ENCODE assay signal across 12 cellular contexts in genomic region chr14:58864751-58865519, GRCh38.
DNase-seq lines count a peak whose midpoint lies in the region; ATAC-seq and TF ChIP-seq lines count a peak whose summit lies in the region.
"Had no signal": no experiment of that assay in that cellular context is flagged by ENCODE, and none has a peak within 500 bp of the region (broad histone marks: within the 10 kb centered on the region; RNA-seq: fewer than 3 reads in every experiment).

No MANE protein-coding gene starts in this region.

- intact Hi-C loops in right cardiac atrium (cut with DNase I) (no loop called here), esophagus squamous epithelium (cut with DNase I) (no loop called here)

- H3K27ac Mint-ChIP-seq in HFFc6 = peak overlapping the region; percentile 83
- H3K27ac Mint-ChIP-seq in activated T-cell treated with anti-CD3 and anti-CD28 coated beads, Interleukin-2, amount 50 U/mL, for 24 hours = no peak overlapping the region
- H3K27ac Mint-ChIP-seq: stimulated activated memory B cell treated with anti-CD40 and anti-IgM and Interleukin-4, amounts not matched to agents 10 μg/mL and 1 μg/mL and 100 μg/mL, for 72 hours had no signal

- H3K27ac ChIP-seq in right cardiac atrium (ENCODE audit: low read length) (peak overlapping the region; percentile 39), esophagus squamous epithelium (peak overlapping the region in 1 of 4 donors; percentile 25)

- H3K36me3 Mint-ChIP-seq in HFFc6 (ENCODE audit: low read depth) = no peaks in the 10 kb centered on the region
- no peaks in the 10 kb centered on the region for H3K36me3 Mint-ChIP-seq in activated T-cell treated with anti-CD3 and anti-CD28 coated beads, Interleukin-2, amount 50 U/mL, for 24 hours (ENCODE audit: low read depth)
- H3K36me3 Mint-ChIP-seq: stimulated activated memory B cell treated with anti-CD40 and anti-IgM and Interleukin-4, amounts not matched to agents 10 μg/mL and 1 μg/mL and 100 μg/mL, for 72 hours had no signal

- H3K4me3 ChIP-seq in astrocyte of the spinal cord (ENCODE audit: low read depth, low read length) = no peak overlapping the region
- H3K4me3 ChIP-seq in right cardiac atrium (ENCODE audit: low read length) = no peak overlapping the region
- no peak overlapping the region for H3K4me3 ChIP-seq in esophagus squamous epithelium
- H3K4me3 ChIP-seq: HAP-1 had no signal

- H3K36me3 ChIP-seq in esophagus squamous epithelium = no peaks in the 10 kb centered on the region
- H3K36me3 ChIP-seq: HAP-1 had no signal

- H3K9me3 Mint-ChIP-seq in HFFc6 = no peaks in the 10 kb centered on the region
- H3K9me3 Mint-ChIP-seq in activated T-cell treated with anti-CD3 and anti-CD28 coated beads, Interleukin-2, amount 50 U/mL, for 24 hours = no peaks in the 10 kb centered on the region

- H3K9me3 ChIP-seq in right cardiac atrium (ENCODE audit: control insufficient read depth, low read length) (no peaks in the 10 kb centered on the region), esophagus squamous epithelium (no peaks in the 10 kb centered on the region)
- H3K9me3 ChIP-seq: HAP-1 had no signal

- H3K27me3 Mint-ChIP-seq in HFFc6 (ENCODE audit: insufficient read depth) = peaks cover 3% of the 10 kb centered on the region; the same call in 1 of the 2 replicates
- peaks cover 5% of the 10 kb centered on the region for H3K27me3 Mint-ChIP-seq in activated T-cell treated with anti-CD3 and anti-CD28 coated beads, Interleukin-2, amount 50 U/mL, for 24 hours

- H3K27me3 ChIP-seq in right cardiac atrium (ENCODE audit: control insufficient read depth, insufficient read depth) = no peaks in the 10 kb centered on the region
- no peaks in the 10 kb centered on the region for H3K27me3 ChIP-seq in esophagus squamous epithelium

- in situ Hi-C loops in astrocyte of the spinal cord (cut with HindIII; ENCODE audit: low sequenced_read_pairs) = no loop called here

- TF ChIP-seq POLR2A in esophagus squamous epithelium (IDR thresholded peaks at IDR 0.05) = no peak

- DNase-seq in HFFc6 (peak; percentile 82), astrocyte of the spinal cord (ENCODE audit: low read depth, low spot score) (peak; percentile 15), right cardiac atrium (no peak), superior temporal gyrus (ENCODE audit: extremely low spot score) (peak; percentile 51), esophagus squamous epithelium (lab: John Stamatoyannopoulos, UW) (no peak)
- no peak for DNase-seq in activated T-cell treated with anti-CD3 and anti-CD28 coated beads, Interleukin-2, amount 50 U/mL, for 24 hours
- DNase-seq: activated CD8-positive, alpha-beta memory T cell treated with anti-CD3 and anti-CD28 coated beads, Interleukin-2, amount 50 U/mL, for 4 hours; NK-92 treated with Interleukin-12 subunit alpha and Interleukin-12 subunit beta, amount 100 ng/mL, for 24 hours; stimulated activated CD4-positive, alpha-beta T cell treated with anti-CD3 and anti-CD28 coated beads, Interleukin-15, amount 100 ng/mL, for 24 hours had no signal

- ATAC-seq in right cardiac atrium (peak; percentile 50 to 73), HG02759 (IDR thresholded peaks at IDR 0.05; ENCODE audit: unreplicated experiment) (no peak)
- ATAC-seq: stimulated activated memory B cell treated with anti-CD40 and anti-IgM and Interleukin-4, amounts not matched to agents 10 μg/mL and 1 μg/mL and 100 μg/mL, for 72 hours had no signal

- TF ChIP-seq CTCF in HFFc6 (IDR thresholded peaks at IDR 0.05) = no peak
- no peak for TF ChIP-seq CTCF in astrocyte of the spinal cord (IDR thresholded peaks at IDR 0.05; ENCODE audit: low read depth, low read length)
- TF ChIP-seq CTCF in esophagus squamous epithelium (IDR thresholded peaks at IDR 0.05) = no peak

- H3K4me3 Mint-ChIP-seq in HFFc6 = peak overlapping the region; percentile 79
- H3K4me3 Mint-ChIP-seq in activated T-cell treated with anti-CD3 and anti-CD28 coated beads, Interleukin-2, amount 50 U/mL, for 24 hours = no peak overlapping the region
- H3K4me3 Mint-ChIP-seq: stimulated activated memory B cell treated with anti-CD40 and anti-IgM and Interleukin-4, amounts not matched to agents 10 μg/mL and 1 μg/mL and 100 μg/mL, for 72 hours had no signal

- no peaks in the 10 kb centered on the region for H3K4me1 ChIP-seq in right cardiac atrium (ENCODE audit: control insufficient read depth, insufficient read depth, low read length)
- H3K4me1 ChIP-seq in esophagus squamous epithelium = peaks cover 0 to 6% (median 0%) of the 10 kb centered on the region in 3 donors
- H3K4me1 ChIP-seq: HAP-1 had no signal

- H3K4me1 Mint-ChIP-seq in HFFc6 (ENCODE audit: low read depth) = peaks cover 32% of the 10 kb centered on the region
- H3K4me1 Mint-ChIP-seq in activated T-cell treated with anti-CD3 and anti-CD28 coated beads, Interleukin-2, amount 50 U/mL, for 24 hours (ENCODE audit: low read depth) = no peaks in the 10 kb centered on the region
- H3K4me1 Mint-ChIP-seq: stimulated activated memory B cell treated with anti-CD40 and anti-IgM and Interleukin-4, amounts not matched to agents 10 μg/mL and 1 μg/mL and 100 μg/mL, for 72 hours had no signal

- 45% methylated on average over 7 of the region's 7 CpGs for WGBS in right cardiac atrium
- 31 to 32% methylated on average over 7 of the region's 7 CpGs for WGBS in esophagus squamous epithelium, 2 donors

Comparison
In these comparisons a context has a peak if more than half of its experiments do, and no peak if none do; other contexts are left out.
1. DNase-seq: peak in HFFc6 (single experiment), astrocyte of the spinal cord (single experiment) and superior temporal gyrus (single experiment); none in right cardiac atrium (0 of 3), esophagus squamous epithelium (single experiment) and activated T-cell treated with anti-CD3 and anti-CD28 coated beads, Interleukin-2, amount 50 U/mL, for 24 hours (single experiment).